13 cellular contexts compared by ENCODE assay signal in genomic region chr19:18399008-18399407, GRCh38. TPM values are rescaled to one million over a fixed set of nuclear protein-coding genes. Genes with fewer than 3 reads are reported as not detected.
DNase-seq lines count a peak whose midpoint lies in the region; ATAC-seq and TF ChIP-seq lines count a peak whose summit lies in the region.
"Had no signal": no experiment of that assay in that cellular context is flagged by ENCODE, and none has a peak within 500 bp of the region (broad histone marks: within the 10 kb centered on the region; RNA-seq: fewer than 3 reads in every experiment).

No MANE protein-coding gene starts in this region.

- H3K79me2 ChIP-seq in OCI-LY3 (ENCODE audit: low read length): no peaks in the 10 kb centered on the region

- H3K79me1 ChIP-seq in neuronal stem cell (ENCODE audit: low read depth, low read length): no peaks in the 10 kb centered on the region

- H2BK120ac ChIP-seq in neuronal stem cell (ENCODE audit: low read depth, low read length): no peak overlapping the region

- no peak for TF ChIP-seq CTCF in OCI-LY3 (IDR thresholded peaks at IDR 0.05; ENCODE audit: low read depth, low read length)

- H3K4me3 ChIP-seq in OCI-LY3 (ENCODE audit: low read length) (no peak overlapping the region), neuronal stem cell (ENCODE audit: low read length in 2 of 2) (no peak overlapping the region)
- H3K4me3 ChIP-seq: GM23338 had no signal

- peaks cover 56% of the 10 kb centered on the region for H3K4me1 ChIP-seq in OCI-LY3 (ENCODE audit: low read length)
- peaks cover 9 to 22% of the 10 kb centered on the region in 2 donors for H3K4me1 ChIP-seq in neuronal stem cell (ENCODE audit: control insufficient read depth in 2 of 2, insufficient read depth in 1 of 2, low read depth in 1 of 2, low read length in 2 of 2)

- peak; percentile 54 for ATAC-seq in esophagus mucosa
- no peak for ATAC-seq in GM19395 (IDR thresholded peaks at IDR 0.05; ENCODE audit: unreplicated experiment)
- no peak for ATAC-seq in HG03432 (IDR thresholded peaks at IDR 0.05; ENCODE audit: unreplicated experiment)
- ATAC-seq: GM23338, natural killer cell had no signal

- H3K4ac ChIP-seq in neuronal stem cell (ENCODE audit: low read length): no peak overlapping the region

- H3K9ac ChIP-seq in OCI-LY3 (ENCODE audit: low read length) (no peak overlapping the region), neuronal stem cell (ENCODE audit: low read depth, low read length, poor library complexity) (no peak overlapping the region)

- no peak overlapping the region for H2BK15ac ChIP-seq in neuronal stem cell (ENCODE audit: low read length)

- no peaks in the 10 kb centered on the region for H3K9me3 ChIP-seq in OCI-LY3 (ENCODE audit: insufficient read depth, low read length)
- H3K9me3 ChIP-seq in neuronal stem cell (replicated peaks in 1 of 2; ENCODE audit: control insufficient read depth in 2 of 2, insufficient read depth in 1 of 2, low read depth in 1 of 2, low read length in 2 of 2): no peaks in the 10 kb centered on the region

- WGBS in neuronal stem cell (ENCODE audit: extremely low coverage in 2 of 2, insufficient read length in 2 of 2, insufficient replicate concordance in 1 of 2), 2 donors: no CpG with 5 or more reads among the region's 6 CpGs

- H3K27ac ChIP-seq in OCI-LY3 (ENCODE audit: low read length) (no peak overlapping the region), neuronal stem cell (replicated peaks; ENCODE audit: low read length) (no peak overlapping the region)

- no peak overlapping the region for H2BK5ac ChIP-seq in neuronal stem cell (ENCODE audit: low read length)

- H4K91ac ChIP-seq in neuronal stem cell (ENCODE audit: low read depth, low read length, poor library complexity): no peak overlapping the region

- no peak overlapping the region for H3K23ac ChIP-seq in neuronal stem cell (ENCODE audit: low read depth, low read length, poor library complexity)

- peak; percentile 87 for DNase-seq in Caki2 (ENCODE audit: low read depth)
- DNase-seq in mucosa of gallbladder (ENCODE audit: low spot score): peak; percentile 90
- no peak for DNase-seq in neuronal stem cell (ENCODE audit: low spot score)
- DNase-seq in NCI-H2029 treated with DMSO at 0.1 percent for 48 hours (lab: John Stamatoyannopoulos, UW): no peak
- DNase-seq: CD4-positive, alpha-beta memory T cell; natural killer cell; NCI-H2107 had no signal

- H3K14ac ChIP-seq in neuronal stem cell (ENCODE audit: low read length): no peak overlapping the region

- H2AFZ ChIP-seq in OCI-LY3 (ENCODE audit: low read depth, low read length) (no peak overlapping the region), neuronal stem cell (ENCODE audit: low read length) (no peak overlapping the region)
- H2AFZ ChIP-seq: GM23338 had no signal

- no peak overlapping the region for H2BK12ac ChIP-seq in neuronal stem cell (ENCODE audit: low read length)

- in situ Hi-C loops in Caki2 (cut with HindIII; ENCODE audit: low pct_unique_long_range_greater_than_20kb, low sequenced_read_pairs): no loop called here

- H3K27me3 ChIP-seq in OCI-LY3 (ENCODE audit: low read depth, low read length) (no peaks in the 10 kb centered on the region; the same call in 1 of the 2 replicates), neuronal stem cell (ENCODE audit: control insufficient read depth in 3 of 3, insufficient read depth in 3 of 3, low read depth in 1 of 3, low read length in 3 of 3) (peaks cover 0 to 4% (median 3%) of the 10 kb centered on the region in 3 experiments)

- no peaks in the 10 kb centered on the region for H3K36me3 ChIP-seq in OCI-LY3 (replicated peaks; ENCODE audit: low read depth, low read length)
- no peaks in the 10 kb centered on the region for H3K36me3 ChIP-seq in neuronal stem cell (replicated peaks in 1 of 2; ENCODE audit: control insufficient read depth in 2 of 2, insufficient read depth in 2 of 2, low read length in 2 of 2)

- H4K20me1 ChIP-seq in OCI-LY3 (ENCODE audit: insufficient read depth, low read length): no peaks in the 10 kb centered on the region

- H2AK5ac ChIP-seq in neuronal stem cell (ENCODE audit: low read depth, low read length): no peak overlapping the region

- H4K8ac ChIP-seq in neuronal stem cell (ENCODE audit: low read depth, low read length): no peak overlapping the region

- H3K4me2 ChIP-seq in OCI-LY3 (ENCODE audit: low read length) (peak overlapping the region; percentile 8), neuronal stem cell (ENCODE audit: insufficient read depth, low read length, poor library complexity, severe bottlenecking) (no peak overlapping the region)
- H3K4me2 ChIP-seq: GM23338 had no signal

- H3K18ac ChIP-seq in neuronal stem cell (ENCODE audit: low read length): no peak overlapping the region

RNA-seq across cellular contexts. Expression of gene LRRC25, which starts 1.6 kb away (rescaled TPM):
- total RNA-seq in Caki2 (2014; rRNA removed; shearing (Covaris generic); ENCODE audit: low replicate concordance): not detected in 2 replicates
- total RNA-seq in esophagus mucosa (0.48 TPM), mucosa of gallbladder (7.8 TPM)
- polyA plus RNA-seq in neuronal stem cell (2013, experiment 1 of 2): 0.18 TPM
- 0.10 TPM for polyA plus RNA-seq in neuronal stem cell (2013, experiment 2 of 2)

RNA-seq across cellular contexts. Expression of gene GDF15, which starts 13.1 kb away (rescaled TPM):
- total RNA-seq in Caki2 (2014; rRNA removed; shearing (Covaris generic); ENCODE audit: low replicate concordance): 349 and 410 TPM in 2 replicates
- total RNA-seq in esophagus mucosa (3.9 TPM), mucosa of gallbladder (76.0 TPM)
- 5.3 TPM for polyA plus RNA-seq in neuronal stem cell (2013, experiment 1 of 2)
- 5.1 TPM for polyA plus RNA-seq in neuronal stem cell (2013, experiment 2 of 2)
- total RNA-seq: OCI-LY7 had no signal
- polyA plus RNA-seq: CD4-positive, alpha-beta memory T cell had no signal

RNA-seq across cellular contexts. Expression of gene SSBP4, which starts 20.2 kb away (rescaled TPM):
- total RNA-seq in Caki2 (2014; rRNA removed; shearing (Covaris generic); ENCODE audit: low replicate concordance): 87.5 and 106 TPM in 2 replicates
- 15.7 TPM for total RNA-seq in esophagus mucosa
- total RNA-seq in mucosa of gallbladder: 68.1 TPM
- polyA plus RNA-seq in neuronal stem cell (2013, experiment 1 of 2): 66.8 TPM
- 64.3 TPM for polyA plus RNA-seq in neuronal stem cell (2013, experiment 2 of 2)

RNA-seq across cellular contexts. Expression of gene ISYNA1, which starts 38.9 kb away (rescaled TPM):
- total RNA-seq in Caki2 (2014; rRNA removed; shearing (Covaris generic); ENCODE audit: low replicate concordance): 118 and 155 TPM in 2 replicates
- 8.5 TPM for total RNA-seq in esophagus mucosa
- total RNA-seq in mucosa of gallbladder: 37.1 TPM
- 318 TPM for polyA plus RNA-seq in neuronal stem cell (2013, experiment 1 of 2)
- 304 TPM for polyA plus RNA-seq in neuronal stem cell (2013, experiment 2 of 2)

RNA-seq across cellular contexts. Expression of gene PGPEP1, which starts 58.6 kb away (rescaled TPM):
- total RNA-seq in Caki2 (2014; rRNA removed; shearing (Covaris generic); ENCODE audit: low replicate concordance): 15.4 and 17.8 TPM in 2 replicates
- 5.5 TPM for total RNA-seq in esophagus mucosa
- 56.6 TPM for total RNA-seq in mucosa of gallbladder
- polyA plus RNA-seq in neuronal stem cell (2013, experiment 1 of 2): 10.5 TPM
- polyA plus RNA-seq in neuronal stem cell (2013, experiment 2 of 2): 10.8 TPM

Comparison
In these comparisons a context has a peak if more than half of its experiments do, and no peak if none do; other contexts are left out.
1. DNase-seq: peak in Caki2 (single experiment) and mucosa of gallbladder (single experiment); none in neuronal stem cell (single experiment) and NCI-H2029 treated with DMSO at 0.1 percent for 48 hours (single experiment).
2. RNA of gene GDF15, which starts 13.1 kb away (total RNA-seq): 349 to 410 TPM in Caki2 and 76.0 TPM in mucosa of gallbladder (single experiment); 3.9 TPM in esophagus mucosa (single experiment); every median in the first group is over 10 times any median in the second.